In the genomic region with DNA sequence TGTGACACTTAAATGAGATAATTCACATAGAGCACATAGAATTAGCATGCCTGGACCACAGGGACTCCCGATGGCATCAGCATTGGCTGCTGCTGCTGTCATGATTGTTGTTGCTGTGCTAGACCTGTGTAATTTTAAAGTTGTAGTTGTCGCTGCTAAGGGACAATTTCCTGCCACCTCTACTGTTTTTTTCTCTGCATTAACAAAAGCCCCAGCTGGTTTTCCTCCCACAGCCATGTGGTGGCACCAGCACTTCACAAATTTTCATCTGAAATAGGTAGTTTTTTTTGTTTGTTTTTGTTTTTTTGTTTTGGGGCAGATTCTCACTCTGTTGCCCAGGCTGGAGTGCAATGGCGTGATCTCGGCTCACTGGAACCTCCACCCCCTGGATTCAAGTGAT, we compare ENCODE assay signal across 8 cellular contexts. TPM values are rescaled to one million over a fixed set of nuclear protein-coding genes. Genes with fewer than 3 reads are reported as not detected.
DNase-seq lines count a peak whose midpoint lies in the region; ATAC-seq and TF ChIP-seq lines count a peak whose summit lies in the region.

No MANE protein-coding gene starts in this region.

- H3K4me3 Mint-ChIP-seq in HFFc6, result no peak overlapping the region

- WGBS in heart right ventricle, 2 donors, result 7 to 21% methylated on average over 4 of the region's 4 CpGs

- intact Hi-C loops in heart right ventricle (cut with DNase I), result loop anchor here in 6 of 10 donors (1.0 to 10.0 kb wide), 10 partner anchors 59 to 544 kb away; no protein-coding TSS in a partner anchor
- intact Hi-C loops in Right ventricle myocardium inferior (cut with DNase I), result loop anchor here (2.0 to 5.0 kb wide), 3 partner anchors 62 to 539 kb away; no protein-coding TSS in a partner anchor
- intact Hi-C loops in gastrocnemius medialis (cut with DNase I; ENCODE audit: low total_unique reads), result loop anchor here (2.0 kb wide), 1 partner anchor 122 kb away; no protein-coding TSS in a partner anchor

- H3K27me3 Mint-ChIP-seq in HFFc6 (ENCODE audit: insufficient read depth), result peaks cover 5% of the 10 kb centered on the region; the same call in 1 of the 2 replicates

- H3K9me3 Mint-ChIP-seq in HFFc6, result no peaks in the 10 kb centered on the region

- H3K9me3 ChIP-seq in heart right ventricle (no peaks in the 10 kb centered on the region), gastrocnemius medialis (no peaks in the 10 kb centered on the region)

- ATAC-seq in heart right ventricle, result peak in 1 of 8 donors; percentile 57
- ATAC-seq in Right ventricle myocardium inferior, result no peak
- ATAC-seq in gastrocnemius medialis, result no peak

- H3K36me3 Mint-ChIP-seq in HFFc6 (ENCODE audit: low read depth), result no peaks in the 10 kb centered on the region

- peaks cover 13% of the 10 kb centered on the region; the same call in 1 of the 2 replicates for H3K4me1 Mint-ChIP-seq in HFFc6 (ENCODE audit: low read depth)

- no peak overlapping the region for H3K27ac ChIP-seq in heart right ventricle
- no peak overlapping the region for H3K27ac ChIP-seq in gastrocnemius medialis

- H3K4me1 ChIP-seq in heart right ventricle (peaks cover 0 to 18% (median 3%) of the 10 kb centered on the region in 9 donors), gastrocnemius medialis (peaks cover 0 to 5% of the 10 kb centered on the region in 2 donors)

- H3K4me3 ChIP-seq in heart right ventricle, result no peak overlapping the region
- no peak overlapping the region for H3K4me3 ChIP-seq in gastrocnemius medialis

- in situ Hi-C loops in gastrocnemius medialis (cut with MboI; ENCODE audit: low sequenced_read_pairs in 4 of 4), result loop anchor here in 3 of 4 donors (10.0 kb wide), 2 partner anchors 62 to 122 kb away; no protein-coding TSS in a partner anchor

- TF ChIP-seq CTCF in heart right ventricle (IDR thresholded peaks at IDR 0.05), result peak; percentile 40 to 83 (median 74)
- peak; percentile 80 for TF ChIP-seq CTCF in HFFc6 (IDR thresholded peaks at IDR 0.05)
- peak; percentile 18 to 63 (median 49) for TF ChIP-seq CTCF in gastrocnemius medialis (IDR thresholded peaks at IDR 0.05 in 4 of 5, conservative IDR thresholded peaks at IDR 0.05 in 1 of 5)

- no peaks in the 10 kb centered on the region for H3K27me3 ChIP-seq in heart right ventricle
- no peaks in the 10 kb centered on the region for H3K27me3 ChIP-seq in gastrocnemius medialis

- no peak overlapping the region for H3K27ac Mint-ChIP-seq in HFFc6

- peak in 1 of 2 donors; percentile 41 for DNase-seq in heart right ventricle
- no peak for DNase-seq in Right ventricle myocardium inferior (ENCODE audit: missing footprints)
- DNase-seq in HFFc6, result peak; percentile 35
- peak; percentile 31 for DNase-seq in NOMO-1 treated with DMSO at 0.1 percent for 48 hours (lab: John Stamatoyannopoulos, UW; ENCODE audit: unreplicated experiment)
- DNase-seq in activated effector memory CD4-positive, alpha-beta T cell treated with Interleukin-2 at 50 U/mL for 16 hours, result peak; percentile 18
- DNase-seq in glomerular visceral epithelial cell (ENCODE audit: extremely low spot score), result peak; percentile 21
- no peak for DNase-seq in gastrocnemius medialis
- DNase-seq in UCSD-AML1 (lab: John Stamatoyannopoulos, UW; ENCODE audit: unreplicated experiment), result no peak

- TF ChIP-seq POLR2A in gastrocnemius medialis (IDR thresholded peaks at IDR 0.05), result no peak

- H3K36me3 ChIP-seq in heart right ventricle (no peaks in the 10 kb centered on the region), gastrocnemius medialis (no peaks in the 10 kb centered on the region)

RNA-seq across cellular contexts. Expression of a gene that starts 25.4 kb away (rescaled TPM):
- total RNA-seq in heart right ventricle, result 100 to 1,000 TPM in 3 of 10 donors, 10 to 100 TPM in 7; 57.3 to 135 (median 84.3) TPM
- polyA plus RNA-seq in heart right ventricle, result 10 to 100 TPM; 46.0 to 54.6 TPM
- total RNA-seq in Right ventricle myocardium inferior, result 102 TPM
- total RNA-seq in HFFc6 (2021; fragmentation: NEBNext Ultra II Directional; extraction: Animal tissue kit (Norgen Biotek cat#: 25700)), result under 1 TPM in 3 of 6 experiments, not detected in 3; 0.15 to 0.52 (median 0.28) TPM
- total RNA-seq in gastrocnemius medialis, result 10 to 100 TPM; 19.0 to 29.2 (median 22.5) TPM

RNA-seq across cellular contexts. Expression of a gene that starts 26.4 kb away (rescaled TPM):
- total RNA-seq in heart right ventricle (not detected), Right ventricle myocardium inferior (not detected), gastrocnemius medialis (not detected)
- polyA plus RNA-seq in heart right ventricle, result not detected
- not detected for total RNA-seq in HFFc6 (2021; fragmentation: NEBNext Ultra II Directional; extraction: Animal tissue kit (Norgen Biotek cat#: 25700))

RNA-seq across cellular contexts. Expression of a gene that starts 26.4 kb away (rescaled TPM):
- total RNA-seq in heart right ventricle (not detected), Right ventricle myocardium inferior (not detected), gastrocnemius medialis (not detected)
- polyA plus RNA-seq in heart right ventricle, result not detected
- total RNA-seq in HFFc6 (2021; fragmentation: NEBNext Ultra II Directional; extraction: Animal tissue kit (Norgen Biotek cat#: 25700)), result not detected

Comparison
In these comparisons a context has a peak if more than half of its experiments do, and no peak if none do; other contexts are left out.
1. DNase-seq: peak in HFFc6 (single experiment), NOMO-1 treated with DMSO at 0.1 percent for 48 hours (single experiment), activated effector memory CD4-positive, alpha-beta T cell treated with Interleukin-2 at 50 U/mL for 16 hours (single experiment) and glomerular visceral epithelial cell (single experiment); none in Right ventricle myocardium inferior (single experiment), gastrocnemius medialis (0 of 2) and UCSD-AML1 (single experiment).
2. RNA of a gene that starts 25.4 kb away (total RNA-seq): 102 TPM in Right ventricle myocardium inferior (single experiment), 57.3 to 135 TPM in heart right ventricle and 19.0 to 29.2 TPM in gastrocnemius medialis; 0.15 to 0.52 TPM in HFFc6; every median in the first group is over 10 times any median in the second.
3. Peak in every context shown above with its lines, with median percentiles within 50 percentile points of each other: CTCF ChIP-seq.